ENCODE assay signal across 14 cellular contexts in genomic region chr2:191656389-191656788, GRCh38. TPM values are rescaled to one million over a fixed set of nuclear protein-coding genes. Genes with fewer than 3 reads are reported as not detected.
DNase-seq lines count a peak whose midpoint lies in the region; FAIRE-seq and TF ChIP-seq lines count a peak whose summit lies in the region.
"Had no signal": no experiment of that assay in that cellular context is flagged by ENCODE, and none has a peak within 500 bp of the region (broad histone marks: within the 10 kb centered on the region; RNA-seq: fewer than 3 reads in every experiment).

No MANE protein-coding gene starts in this region.

- no peaks in the 10 kb centered on the region for H3K27me3 ChIP-seq in stomach

- peak; percentile 25 for FAIRE-seq in kidney (lab: Jason Lieb, UNC)
- FAIRE-seq: colon had no signal

- H3K27ac ChIP-seq in kidney (ENCODE audit: low read depth in 2 of 2, low read length in 2 of 2) (peak overlapping the region in 1 of 2 donors; percentile 60), stomach (peak overlapping the region in 4 of 5 donors; percentile 14 to 51 (median 32))

- H3K9me3 ChIP-seq in kidney (ENCODE audit: control insufficient read depth in 1 of 2, low read length in 2 of 2): no peaks in the 10 kb centered on the region
- peaks cover 0 to 3% (median 0%) of the 10 kb centered on the region in 4 donors for H3K9me3 ChIP-seq in stomach

- no peak overlapping the region for H3K9ac ChIP-seq in kidney (ENCODE audit: low read length in 2 of 2)

- intact Hi-C loops in kidney (cut with DNase I): no loop called here
- intact Hi-C loops in stomach (cut with DNase I; ENCODE audit: low total_unique reads): no loop called here

- no peak for TF ChIP-seq EP300 in stomach (IDR thresholded peaks at IDR 0.05)

- H3K36me3 ChIP-seq in kidney (ENCODE audit: control insufficient read depth in 1 of 2, insufficient read depth in 2 of 2, low read length in 2 of 2) (no peaks in the 10 kb centered on the region), stomach (no peaks in the 10 kb centered on the region)

- H3K4me3 ChIP-seq in choroid plexus epithelial cell (ENCODE audit: low read depth, low read length) (no peak overlapping the region), kidney (ENCODE audit: low read length in 2 of 2) (no peak overlapping the region), stomach (no peak overlapping the region)

- TF ChIP-seq POLR2A in stomach (IDR thresholded peaks at IDR 0.05): no peak

- peak; percentile 84 for DNase-seq in HCEC 1CT
- peak; percentile 88 for DNase-seq in choroid plexus epithelial cell (ENCODE audit: low read depth)
- no peak for DNase-seq in kidney
- DNase-seq in stomach: no peak
- DNase-seq in activated naive CD4-positive, alpha-beta T cell treated with Interleukin-2 at 50 U/mL for 16 hours: no peak
- DNase-seq in KBM-7: no peak
- DNase-seq in NCI-H1436 (lab: John Stamatoyannopoulos, UW): no peak
- DNase-seq in NCI-H1930 (lab: John Stamatoyannopoulos, UW): no peak
- DNase-seq: CD8-positive, alpha-beta memory T cell; naive B cell; retina; stimulated activated naive CD8-positive, alpha-beta T cell treated with anti-CD3 and anti-CD28 coated beads, Interleukin-15, Interleukin-2, amounts not matched to agents 100 U/mL and 50 U/mL, for 24 hours; SW 1271 had no signal

- in situ Hi-C loops in KBM-7 (cut with MboI; ENCODE audit: low pct_unique_long_range_greater_than_20kb, low sequenced_read_pairs): no loop called here

- no peak for TF ChIP-seq CTCF in choroid plexus epithelial cell (conservative IDR thresholded peaks at IDR 0.05; ENCODE audit: low read depth, low read length)
- TF ChIP-seq CTCF in kidney (IDR thresholded peaks at IDR 0.05; ENCODE audit: borderline replicate concordance, extremely low read depth, insufficient read depth): no peak
- no peak for TF ChIP-seq CTCF in stomach (IDR thresholded peaks at IDR 0.05)

- H3K4me1 ChIP-seq in kidney (ENCODE audit: control insufficient read depth in 1 of 2, insufficient read depth in 1 of 2, low read depth in 1 of 2, low read length in 2 of 2): no peaks in the 10 kb centered on the region
- no peaks in the 10 kb centered on the region for H3K4me1 ChIP-seq in stomach

RNA-seq across cellular contexts. Expression of gene NABP1, which starts 21.5 kb away (rescaled TPM):
- 39.7 TPM for total RNA-seq in kidney
- 9.6 TPM for polyA plus RNA-seq in kidney (ENCODE audit: insufficient read depth, low read depth, low replicate concordance)
- total RNA-seq in stomach: 10 to 100 TPM in 3 of 5 donors, 1 to 10 TPM in 2; 1.4 to 30.1 (median 12.5) TPM
- 1 to 10 TPM; 4.1 to 9.7 (median 4.5) TPM for polyA plus RNA-seq in stomach

Comparison
In these comparisons a context has a peak if more than half of its experiments do, and no peak if none do; other contexts are left out.
1. DNase-seq: peak in HCEC 1CT (single experiment) and choroid plexus epithelial cell (single experiment); none in kidney (single experiment), stomach (single experiment), activated naive CD4-positive, alpha-beta T cell treated with Interleukin-2 at 50 U/mL for 16 hours (single experiment), KBM-7 (single experiment), NCI-H1436 (single experiment) and NCI-H1930 (0 of 2).